8 cellular contexts compared by ENCODE assay signal in the genomic region with DNA sequence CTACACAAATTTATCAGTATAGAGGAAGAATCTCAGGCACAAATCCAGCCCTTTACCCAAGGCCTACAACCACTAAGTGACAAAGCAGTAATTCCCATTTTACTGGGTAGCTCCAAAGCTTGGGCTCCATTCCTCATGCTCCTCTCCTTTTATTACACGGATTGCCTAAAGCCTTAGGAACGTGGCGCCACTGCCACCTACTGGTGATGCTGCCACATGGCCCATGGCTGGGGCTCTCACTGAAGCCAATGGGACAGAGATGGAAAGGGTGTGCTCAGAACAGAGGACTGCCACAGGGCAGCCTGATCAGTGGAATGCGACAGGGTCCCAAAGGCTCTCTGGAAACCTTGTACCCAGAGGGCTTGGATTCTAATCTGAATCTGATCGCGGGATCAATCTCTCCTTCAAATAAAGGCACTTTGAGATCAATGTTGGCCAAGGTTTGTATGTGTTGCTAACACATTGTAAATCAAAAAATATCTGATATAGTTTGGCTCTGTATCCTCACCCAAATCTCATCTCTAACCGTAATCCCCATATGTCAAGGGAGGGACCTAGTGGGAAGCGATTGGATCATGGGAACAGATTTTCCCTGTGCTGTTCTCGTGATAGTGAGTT. TPM values are rescaled to one million over a fixed set of nuclear protein-coding genes. Genes with fewer than 3 reads are reported as not detected.
DNase-seq lines count a peak whose midpoint lies in the region; ATAC-seq and TF ChIP-seq lines count a peak whose summit lies in the region.

No MANE protein-coding gene starts in this region.

- no peaks in the 10 kb centered on the region for H3K27me3 Mint-ChIP-seq in activated T-cell treated with anti-CD3 and anti-CD28 coated beads, Interleukin-2, amount 50 U/mL, for 72 hours (ENCODE audit: low read depth)
- H3K27me3 Mint-ChIP-seq in neural crest cell (ENCODE audit: low read depth), result peaks cover 55% of the 10 kb centered on the region
- peaks cover 16% of the 10 kb centered on the region for H3K27me3 Mint-ChIP-seq in stimulated activated naive CD8-positive, alpha-beta T cell treated with anti-CD3 and anti-CD28 coated beads, Interleukin-15, amount 100 ng/mL, for 72 hours

- H3K9me3 Mint-ChIP-seq in activated T-cell treated with anti-CD3 and anti-CD28 coated beads, Interleukin-2, amount 50 U/mL, for 72 hours, result no peaks in the 10 kb centered on the region
- no peaks in the 10 kb centered on the region for H3K9me3 Mint-ChIP-seq in neural crest cell
- H3K9me3 Mint-ChIP-seq in stimulated activated naive CD8-positive, alpha-beta T cell treated with anti-CD3 and anti-CD28 coated beads, Interleukin-15, amount 100 ng/mL, for 72 hours, result no peaks in the 10 kb centered on the region

- no peaks in the 10 kb centered on the region for H3K4me1 Mint-ChIP-seq in activated T-cell treated with anti-CD3 and anti-CD28 coated beads, Interleukin-2, amount 50 U/mL, for 72 hours (ENCODE audit: low read depth)
- H3K4me1 Mint-ChIP-seq in neural crest cell, result peaks cover 11% of the 10 kb centered on the region
- no peaks in the 10 kb centered on the region for H3K4me1 Mint-ChIP-seq in stimulated activated naive CD8-positive, alpha-beta T cell treated with anti-CD3 and anti-CD28 coated beads, Interleukin-15, amount 100 ng/mL, for 72 hours

- H3K36me3 Mint-ChIP-seq in activated T-cell treated with anti-CD3 and anti-CD28 coated beads, Interleukin-2, amount 50 U/mL, for 72 hours (ENCODE audit: insufficient read depth in 2 of 2), result no peaks in the 10 kb centered on the region
- no peaks in the 10 kb centered on the region for H3K36me3 Mint-ChIP-seq in neural crest cell (ENCODE audit: low read depth)

- peak; percentile 94 for TF ChIP-seq CTCF in neural crest cell (conservative IDR thresholded peaks at IDR 0.05)

- no peak overlapping the region for H3K27ac Mint-ChIP-seq in activated T-cell treated with anti-CD3 and anti-CD28 coated beads, Interleukin-2, amount 50 U/mL, for 72 hours
- no peak overlapping the region for H3K27ac Mint-ChIP-seq in neural crest cell (ENCODE audit: unreplicated experiment)
- no peak overlapping the region for H3K27ac Mint-ChIP-seq in stimulated activated naive CD8-positive, alpha-beta T cell treated with anti-CD3 and anti-CD28 coated beads, Interleukin-15, amount 100 ng/mL, for 72 hours

- DNase-seq in CD1c-positive myeloid dendritic cell (ENCODE audit: extremely low spot score), result peak; percentile 83
- peak; percentile 54 for DNase-seq in KG1 (lab: John Stamatoyannopoulos, UW)
- DNase-seq in RPMI7951 (ENCODE audit: low read depth), result peak; percentile 81
- DNase-seq in activated T-cell treated with anti-CD3 and anti-CD28 coated beads, Interleukin-2, amount 50 U/mL, for 72 hours, result peak; percentile 78 to 82
- peak; percentile 72 for DNase-seq in fibroblast of peridontal ligament (ENCODE audit: extremely low read depth)
- DNase-seq in neural crest cell (ENCODE audit: low read depth, low spot score), result peak; percentile 88
- DNase-seq in stimulated activated naive CD8-positive, alpha-beta T cell treated with anti-CD3 and anti-CD28 coated beads, Interleukin-15, amount 100 ng/mL, for 72 hours, result peak; percentile 74 to 76

- no peak overlapping the region for H3K4me3 Mint-ChIP-seq in activated T-cell treated with anti-CD3 and anti-CD28 coated beads, Interleukin-2, amount 50 U/mL, for 72 hours
- H3K4me3 Mint-ChIP-seq in neural crest cell, result no peak overlapping the region
- H3K4me3 Mint-ChIP-seq in stimulated activated naive CD8-positive, alpha-beta T cell treated with anti-CD3 and anti-CD28 coated beads, Interleukin-15, amount 100 ng/mL, for 72 hours, result no peak overlapping the region

- ATAC-seq in GM19463 (IDR thresholded peaks at IDR 0.05; ENCODE audit: unreplicated experiment), result peak; percentile 79
- peak; percentile 85 to 89 for ATAC-seq in activated T-cell treated with anti-CD3 and anti-CD28 coated beads, Interleukin-2, amount 50 U/mL, for 72 hours (replicated peaks in 1 of 2)
- peak; percentile 92 for ATAC-seq in stimulated activated naive CD8-positive, alpha-beta T cell treated with anti-CD3 and anti-CD28 coated beads, Interleukin-15, amount 100 ng/mL, for 72 hours

RNA-seq across cellular contexts. Expression of gene LYZL4, which starts 33.5 kb away (rescaled TPM):
- total RNA-seq in RPMI7951 (2014; rRNA removed; shearing (Covaris generic)), result 1.5 and 1.6 TPM in 2 replicates
- not detected for total RNA-seq in activated T-cell treated with anti-CD3 and anti-CD28 coated beads, Interleukin-2, amount 50 U/mL, for 72 hours
- total RNA-seq in neural crest cell, result not detected in 2 replicates

RNA-seq across cellular contexts. Expression of gene VIPR1, which starts 58.5 kb away (rescaled TPM):
- 186 and 215 TPM in 2 replicates for total RNA-seq in RPMI7951 (2014; rRNA removed; shearing (Covaris generic))
- total RNA-seq in activated T-cell treated with anti-CD3 and anti-CD28 coated beads, Interleukin-2, amount 50 U/mL, for 72 hours, result 1 to 10 TPM; 5.6 to 6.6 TPM
- 0.63 TPM in 1 of 2 replicates, not detected in the other for total RNA-seq in neural crest cell

Comparison
In these comparisons a context has a peak if more than half of its experiments do, and no peak if none do; other contexts are left out.
1. Peak in every context shown above with its lines: DNase-seq and ATAC-seq.
2. RNA of gene VIPR1, which starts 58.5 kb away (total RNA-seq): 186 to 215 TPM in RPMI7951; 5.6 to 6.6 TPM in activated T-cell treated with anti-CD3 and anti-CD28 coated beads, Interleukin-2, amount 50 U/mL, for 72 hours and 0.63 TPM in neural crest cell; every median in the first group is over 10 times any median in the second.